12 cellular contexts compared by ENCODE assay signal in the genomic region with DNA sequence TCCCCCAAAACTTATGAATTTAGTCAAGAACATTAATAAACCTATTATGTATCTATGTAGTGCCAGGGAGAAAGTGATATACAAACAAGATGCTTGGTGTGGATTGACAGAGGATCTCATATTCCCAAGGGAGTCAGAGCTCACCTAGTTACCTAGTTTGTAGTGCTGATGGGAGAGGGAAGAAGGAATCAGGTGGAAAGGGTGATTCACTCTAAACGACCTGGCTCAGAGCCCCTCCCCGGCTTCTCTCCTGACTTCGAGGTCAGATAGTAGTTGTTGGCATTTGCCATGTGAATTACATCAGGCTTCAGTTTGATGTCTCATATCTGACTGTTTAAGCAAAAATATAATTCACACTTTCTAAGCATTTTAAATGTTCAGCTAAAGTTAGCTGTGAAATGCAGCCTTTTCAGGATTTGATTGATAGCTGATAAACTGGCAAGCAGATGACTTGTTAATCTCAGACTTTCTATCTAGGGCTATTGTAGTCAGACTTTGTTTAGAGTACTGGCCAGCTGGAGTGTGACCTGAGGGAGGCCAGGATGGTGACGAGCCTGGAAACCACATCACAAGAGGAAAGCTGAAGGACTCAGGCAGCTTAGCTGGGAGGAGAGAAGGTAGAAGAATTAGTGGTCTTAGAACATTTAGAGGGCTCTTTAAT.
DNase-seq lines count a peak whose midpoint lies in the region; ATAC-seq lines count a peak whose summit lies in the region.
"Had no signal": no experiment of that assay in that cellular context is flagged by ENCODE, and none has a peak within 500 bp of the region (broad histone marks: within the 10 kb centered on the region; RNA-seq: fewer than 3 reads in every experiment).

No MANE protein-coding gene starts in this region.

- in situ Hi-C loops in ACHN (cut with HindIII; ENCODE audit: low pct_ligation_motif_present, low pct_unique_long_range_greater_than_20kb, low sequenced_read_pairs) = no loop called here

- peak; percentile 72 for DNase-seq in ACHN
- DNase-seq in HT1080 (ENCODE audit: low read depth) = peak; percentile 6
- DNase-seq in amniotic epithelial cell (ENCODE audit: low read depth) = peak; percentile 25
- DNase-seq in left colon = peak; percentile 27 to 59
- DNase-seq in SKM-1 (lab: John Stamatoyannopoulos, UW; ENCODE audit: unreplicated experiment) = no peak
- DNase-seq in DMS53 treated with DMSO at 0.1 percent for 48 hours (lab: John Stamatoyannopoulos, UW; ENCODE audit: unreplicated experiment) = no peak
- DNase-seq in germinal center (ENCODE audit: low spot score) = no peak
- DNase-seq: aorta, MV-4-11, NCI-H526 treated with DMSO at 0.1 percent for 48 hours, psoas muscle had no signal

- peak; percentile 68 for ATAC-seq in left colon
- ATAC-seq in GM19397 (IDR thresholded peaks at IDR 0.05; ENCODE audit: unreplicated experiment) = no peak

- intact Hi-C loops in left colon (cut with DNase I, micrococcal nuclease) = no loop called here

Comparison
In these comparisons a context has a peak if more than half of its experiments do, and no peak if none do; other contexts are left out.
1. DNase-seq: peak in ACHN (single experiment), HT1080 (single experiment), amniotic epithelial cell (single experiment) and left colon (2 of 2); none in SKM-1 (single experiment), DMS53 treated with DMSO at 0.1 percent for 48 hours (single experiment) and germinal center (single experiment).